25 cellular contexts compared by ENCODE assay signal in genomic region chr11:117548876-117549275, GRCh38.
"Had no signal": no experiment of that assay in that cellular context is flagged by ENCODE, and none has a peak within 500 bp of the region (broad histone marks: within the 10 kb centered on the region; RNA-seq: fewer than 3 reads in every experiment).

No MANE protein-coding gene starts in this region.

- H3K27ac ChIP-seq: heart right ventricle, hepatocyte, left ventricle myocardium inferior, neutrophil, ovary, prostate gland, skin epidermis, tibial nerve, upper lobe of left lung, vagina had no signal

- H3K4me3 ChIP-seq: heart right ventricle, hepatocyte, left ventricle myocardium inferior, mucosa of descending colon, ovary, prostate gland, skin epidermis, tibial nerve, upper lobe of left lung, vagina had no signal

- H3K4me1 ChIP-seq: left ventricle myocardium inferior, prostate gland, tibial nerve, upper lobe of left lung, vagina had no signal

- H3K36me3 ChIP-seq: heart right ventricle, left ventricle myocardium inferior, neutrophil, ovary, prostate gland, tibial nerve, upper lobe of left lung, vagina had no signal

- H3K79me2 ChIP-seq: hepatocyte had no signal

- H2AFZ ChIP-seq: hepatocyte had no signal

- ATAC-seq: heart right ventricle; mucosa of descending colon; naive thymus-derived CD4-positive, alpha-beta T cell; right cardiac atrium; sciatic nerve; stimulated activated effector memory CD8-positive, alpha-beta T cell treated with anti-CD3 and anti-CD28 coated beads, Interleukin-12 subunit alpha, Interleukin-12 subunit beta, amount 100 ng/mL, for 72 hours; stimulated activated naive CD8-positive, alpha-beta T cell treated with anti-CD3 and anti-CD28 coated beads, Interleukin-15, amount 100 ng/mL, for 72 hours had no signal

- DNase-seq: heart right ventricle; islet precursor cell; left ventricle myocardium inferior; midbrain; naive thymus-derived CD4-positive, alpha-beta T cell; ovary; retina; right cardiac atrium; stimulated activated CD4-positive, alpha-beta T cell treated with anti-CD3 and anti-CD28 coated beads, Interleukin-12 subunit alpha, Interleukin-12 subunit beta, amount 100 ng/mL, for 4 hours; stimulated activated CD4-positive, alpha-beta T cell treated with anti-CD3 and anti-CD28 coated beads, Interleukin-15, amount 100 ng/mL, for 24 hours; stimulated activated CD4-positive, alpha-beta T cell treated with anti-CD3 and anti-CD28 coated beads, Interleukin-2, amount 100 ng/mL, for 24 hours; stimulated activated CD4-positive, alpha-beta T cell treated with anti-CD3 and anti-CD28 coated beads, Interleukin-4, amount 100 ng/mL, for 24 hours; stimulated activated naive CD4-positive, alpha-beta T cell; stimulated activated naive CD8-positive, alpha-beta T cell treated with anti-CD3 and anti-CD28 coated beads, Interleukin-15, amount 100 ng/mL, for 72 hours; substantia nigra; upper lobe of left lung had no signal

- H3K27me3 ChIP-seq: ovary, upper lobe of left lung, vagina had no signal

- H3K4me2 ChIP-seq: hepatocyte had no signal

- H3K9me3 ChIP-seq: heart right ventricle, left ventricle myocardium inferior, mucosa of descending colon, neutrophil, ovary, prostate gland, tibial nerve, vagina had no signal
